10 cellular contexts compared by ENCODE assay signal in genomic region chr13:31038834-31039552, GRCh38.
A peak's percentile ranks its signal among the peaks of the same experiment; 100 is the strongest.
DNase-seq lines count a peak whose midpoint lies in the region; ATAC-seq, FAIRE-seq and TF ChIP-seq lines count a peak whose summit lies in the region.
"Had no signal": no experiment of that assay in that cellular context is flagged by ENCODE, and none has a peak within 500 bp of the region (broad histone marks: within the 10 kb centered on the region; RNA-seq: fewer than 3 reads in every experiment).

No MANE protein-coding gene starts in this region.

- H3K4me1 ChIP-seq in DND-41 (ENCODE audit: insufficient read depth, low read length) (peaks cover 53% of the 10 kb centered on the region), colonic mucosa (no peaks in the 10 kb centered on the region)

- peaks cover 21% of the 10 kb centered on the region for H4K20me1 ChIP-seq in DND-41 (ENCODE audit: insufficient read depth, low read length)

- H3K27ac Mint-ChIP-seq in activated CD4-positive, alpha-beta memory T cell treated with anti-CD3 and anti-CD28 coated beads for 36 hours = peak overlapping the region; percentile 9
- H3K27ac Mint-ChIP-seq in stimulated activated memory B cell treated with anti-CD40 and anti-IgM and Interleukin-4, amounts not matched to agents 10 μg/mL and 1 μg/mL and 100 μg/mL, for 72 hours = peak overlapping the region; percentile 3

- no peaks in the 10 kb centered on the region for H3K79me2 ChIP-seq in DND-41 (ENCODE audit: insufficient read depth, low read length)

- H3K27ac ChIP-seq in DND-41 (ENCODE audit: low read length) (peak overlapping the region; percentile 12; the same call in 1 of the 2 replicates), colonic mucosa (no peak overlapping the region), WERI-Rb-1 (no peak overlapping the region)

- peak overlapping the region; percentile 16 for H3K4me2 ChIP-seq in DND-41 (ENCODE audit: insufficient read depth, low read length)

- ATAC-seq in DND-41 (ENCODE audit: insufficient read depth, low read depth) (peak; percentile 76), GM19452 (IDR thresholded peaks at IDR 0.05; ENCODE audit: unreplicated experiment) (peak; percentile 77), HG03442 (IDR thresholded peaks at IDR 0.05; ENCODE audit: unreplicated experiment) (peak; percentile 80)
- peak; percentile 84 for ATAC-seq in stimulated activated memory B cell treated with anti-CD40 and anti-IgM and Interleukin-4, amounts not matched to agents 10 μg/mL and 1 μg/mL and 100 μg/mL, for 72 hours
- ATAC-seq: HCT116 had no signal

- H3K9me3 Mint-ChIP-seq in activated CD4-positive, alpha-beta memory T cell treated with anti-CD3 and anti-CD28 coated beads for 36 hours = no peaks in the 10 kb centered on the region
- H3K9me3 Mint-ChIP-seq in stimulated activated memory B cell treated with anti-CD40 and anti-IgM and Interleukin-4, amounts not matched to agents 10 μg/mL and 1 μg/mL and 100 μg/mL, for 72 hours = peaks cover 4% of the 10 kb centered on the region

- no peak for FAIRE-seq in D721Med (lab: Jason Lieb, UNC)

- no peak for TF ChIP-seq CTCF in DND-41 (IDR thresholded peaks at IDR 0.05; ENCODE audit: borderline replicate concordance, extremely low read depth, low read length, poor library complexity, severe bottlenecking)
- no peak for TF ChIP-seq CTCF in D721Med (IDR thresholded peaks at IDR 0.05; ENCODE audit: insufficient read depth, missing control alignments)
- TF ChIP-seq CTCF in colonic mucosa (IDR thresholded peaks at IDR 0.05) = no peak
- no peak for TF ChIP-seq CTCF in WERI-Rb-1 (IDR thresholded peaks at IDR 0.05; ENCODE audit: low read depth, low read length)

- peak; percentile 72 for DNase-seq in DND-41
- DNase-seq in activated CD4-positive, alpha-beta memory T cell treated with anti-CD3 and anti-CD28 coated beads for 36 hours = peak; percentile 53
- DNase-seq in D721Med (ENCODE audit: insufficient read length, low spot score) = no peak
- DNase-seq in colonic mucosa = no peak
- no peak for DNase-seq in WERI-Rb-1

- peaks cover 11% of the 10 kb centered on the region for H3K27me3 Mint-ChIP-seq in activated CD4-positive, alpha-beta memory T cell treated with anti-CD3 and anti-CD28 coated beads for 36 hours
- peaks cover 31% of the 10 kb centered on the region for H3K27me3 Mint-ChIP-seq in stimulated activated memory B cell treated with anti-CD40 and anti-IgM and Interleukin-4, amounts not matched to agents 10 μg/mL and 1 μg/mL and 100 μg/mL, for 72 hours

- H3K9me3 ChIP-seq in DND-41 (ENCODE audit: insufficient read depth, low read length, severe bottlenecking) (no peaks in the 10 kb centered on the region), colonic mucosa (no peaks in the 10 kb centered on the region), WERI-Rb-1 (ENCODE audit: severe bottlenecking) (no peaks in the 10 kb centered on the region)

- H3K27me3 ChIP-seq in DND-41 (ENCODE audit: insufficient read depth, low read length, poor library complexity) (peaks cover 12% of the 10 kb centered on the region), colonic mucosa (no peaks in the 10 kb centered on the region), WERI-Rb-1 (ENCODE audit: insufficient read depth, low read depth, severe bottlenecking) (no peaks in the 10 kb centered on the region)

- intact Hi-C loops in activated CD4-positive, alpha-beta memory T cell treated with anti-CD3 and anti-CD28 coated beads for 36 hours (cut with micrococcal nuclease) = no loop called here
- intact Hi-C loops in colonic mucosa (cut with DNase I) = no loop called here

- POLR2A ChIA-PET in activated CD4-positive, alpha-beta memory T cell treated with anti-CD3 and anti-CD28 coated beads for 36 hours (lab: Charles Lee) = no interaction called here

- H3K36me3 ChIP-seq in DND-41 (ENCODE audit: insufficient read depth, low read length) = no peaks in the 10 kb centered on the region
- no peaks in the 10 kb centered on the region for H3K36me3 ChIP-seq in colonic mucosa
- H3K36me3 ChIP-seq in WERI-Rb-1 = no peaks in the 10 kb centered on the region

- no peak overlapping the region for H3K4me3 Mint-ChIP-seq in activated CD4-positive, alpha-beta memory T cell treated with anti-CD3 and anti-CD28 coated beads for 36 hours
- H3K4me3 Mint-ChIP-seq in stimulated activated memory B cell treated with anti-CD40 and anti-IgM and Interleukin-4, amounts not matched to agents 10 μg/mL and 1 μg/mL and 100 μg/mL, for 72 hours = peak overlapping the region; percentile 33
- H3K4me3 Mint-ChIP-seq: brain had no signal

- CTCF ChIA-PET in activated CD4-positive, alpha-beta memory T cell treated with anti-CD3 and anti-CD28 coated beads for 36 hours (lab: Charles Lee) = interaction anchor here (0.9 to 2.2 kb wide), 4 partner anchors 8 to 121 kb away, joined by 3 to 7 read pairs (median 4); no protein-coding TSS in a partner anchor

- H3K4me3 ChIP-seq in DND-41 (ENCODE audit: low read depth in 1 of 2, low read length in 2 of 2) (no peak overlapping the region), colonic mucosa (no peak overlapping the region), WERI-Rb-1 (ENCODE audit: low read depth, low read length) (no peak overlapping the region)

- no peak overlapping the region for H2AFZ ChIP-seq in DND-41 (ENCODE audit: low read depth, low read length)

- peaks cover 36% of the 10 kb centered on the region for H3K4me1 Mint-ChIP-seq in activated CD4-positive, alpha-beta memory T cell treated with anti-CD3 and anti-CD28 coated beads for 36 hours (ENCODE audit: low read depth)
- H3K4me1 Mint-ChIP-seq in stimulated activated memory B cell treated with anti-CD40 and anti-IgM and Interleukin-4, amounts not matched to agents 10 μg/mL and 1 μg/mL and 100 μg/mL, for 72 hours = peaks cover 48% of the 10 kb centered on the region

- no peak overlapping the region for H3K9ac ChIP-seq in DND-41 (ENCODE audit: low read depth, low read length)
- H3K9ac ChIP-seq in colonic mucosa (ENCODE audit: low read depth in 2 of 2, low read length in 2 of 2) = no peak overlapping the region

- H3K36me3 Mint-ChIP-seq in activated CD4-positive, alpha-beta memory T cell treated with anti-CD3 and anti-CD28 coated beads for 36 hours = no peaks in the 10 kb centered on the region
- H3K36me3 Mint-ChIP-seq in stimulated activated memory B cell treated with anti-CD40 and anti-IgM and Interleukin-4, amounts not matched to agents 10 μg/mL and 1 μg/mL and 100 μg/mL, for 72 hours = no peaks in the 10 kb centered on the region
- H3K36me3 Mint-ChIP-seq: brain had no signal

Comparison
In these comparisons a context has a peak if more than half of its experiments do, and no peak if none do; other contexts are left out.
1. DNase-seq: peak in DND-41 (single experiment) and activated CD4-positive, alpha-beta memory T cell treated with anti-CD3 and anti-CD28 coated beads for 36 hours (single experiment); none in D721Med (single experiment), colonic mucosa (single experiment) and WERI-Rb-1 (single experiment).
2. Peak in every context shown above with its lines, with median percentiles within 50 percentile points of each other: ATAC-seq.